Comparison of ENCODE assay signal across 1 cellular context in the genomic region with DNA sequence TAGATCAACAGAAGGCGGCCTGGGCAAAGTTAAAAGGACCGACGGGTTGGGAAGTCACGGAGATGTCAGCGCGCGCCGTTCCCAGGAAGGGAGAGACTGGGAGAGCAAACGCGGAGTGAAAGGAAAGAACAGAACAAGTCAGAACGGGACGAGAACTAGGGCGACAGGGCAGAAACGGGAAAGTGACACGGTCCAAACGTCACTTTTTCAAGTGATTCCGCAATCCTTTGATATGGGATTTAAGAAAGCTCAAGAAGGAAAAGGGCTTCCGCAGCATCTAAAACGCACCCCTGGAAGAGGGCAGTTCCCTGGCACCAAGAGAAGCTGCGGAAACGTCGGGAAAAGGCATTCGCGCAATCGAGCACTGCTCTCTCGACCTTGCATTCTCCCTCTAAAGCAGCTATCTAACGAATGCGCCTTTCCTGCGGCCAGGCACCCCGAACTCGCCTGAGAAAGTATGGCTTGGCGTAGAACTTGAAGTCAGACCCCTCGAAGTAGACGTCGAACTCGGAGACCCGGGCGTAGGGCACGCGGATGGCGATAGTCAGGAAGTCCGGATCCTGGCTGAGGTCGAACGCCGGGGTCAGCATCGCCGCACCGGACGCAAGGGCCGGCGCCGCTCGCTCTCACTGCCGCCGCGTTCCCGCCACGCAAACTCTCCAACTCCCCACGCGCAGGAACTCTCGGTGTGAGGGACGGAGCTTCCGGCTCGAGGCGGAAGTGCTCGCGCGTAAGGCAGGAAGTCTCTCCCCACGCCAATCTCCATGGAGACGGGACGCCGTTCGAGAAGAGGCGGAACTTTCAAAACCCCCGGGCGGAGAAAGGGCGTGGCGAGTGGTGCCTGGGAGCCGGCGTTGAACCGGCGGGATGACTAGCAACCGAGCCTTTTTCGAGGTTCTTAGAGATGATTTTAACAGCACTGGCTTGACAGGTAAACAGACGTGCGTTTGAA.
A peak's percentile ranks its signal among the peaks of the same experiment; 100 is the strongest.
TF ChIP-seq lines count a peak whose summit lies in the region.

A gene (minus strand): TSS at position 695 of the 952 bp plus-strand sequence. CDS start 105 bp downstream, at position 590.

TF ChIP-seq in WTC11, 78 proteins besides CTCF, POLR2A, EP300 and RAD21 (continued from another document):
- TF ChIP-seq, protein P1, sequence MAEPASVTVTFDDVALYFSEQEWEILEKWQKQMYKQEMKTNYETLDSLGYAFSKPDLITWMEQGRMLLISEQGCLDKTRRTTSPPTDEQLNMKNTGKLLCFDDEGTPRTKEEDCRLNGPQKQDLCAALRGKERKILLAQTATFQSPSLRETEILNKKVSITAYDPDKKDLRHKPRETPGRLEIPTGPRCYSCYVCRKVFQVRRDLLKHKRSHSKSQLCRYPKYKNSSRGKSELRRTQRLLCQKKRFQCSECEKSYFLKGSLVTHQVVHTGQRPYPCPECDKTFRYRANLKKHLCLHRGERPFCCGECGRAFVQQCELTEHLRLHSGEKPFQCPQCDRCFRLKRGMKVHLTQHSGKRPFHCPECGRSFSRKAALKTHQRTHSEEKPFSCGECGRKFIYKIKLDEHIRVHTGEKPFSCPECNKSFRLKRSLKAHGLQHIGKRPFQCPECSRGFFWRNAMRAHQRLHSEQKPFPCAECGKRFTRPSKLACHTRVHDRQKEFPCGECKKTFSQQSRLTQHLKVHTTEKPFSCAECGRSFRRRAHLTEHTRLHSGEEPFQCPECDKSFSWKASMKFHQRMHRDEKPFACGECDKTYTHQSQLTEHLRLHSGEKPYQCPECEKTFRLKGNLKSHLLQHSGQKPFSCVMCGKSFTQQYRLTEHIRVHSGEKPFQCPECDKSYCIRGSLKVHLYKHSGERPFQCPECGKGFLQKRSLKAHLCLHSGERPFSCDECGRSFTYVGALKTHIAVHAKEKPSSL (CRISPR knock-in tag; conservative IDR thresholded peaks at IDR 0.05), result no peak
- TF ChIP-seq FOXK1 (CRISPR knock-in tag; IDR thresholded peaks at IDR 0.05) (peak; percentile 49), OVOL2 (CRISPR knock-in tag; IDR thresholded peaks at IDR 0.05; ENCODE audit: borderline replicate concordance) (no peak), TP53 (CRISPR knock-in tag; IDR thresholded peaks at IDR 0.05) (peak; percentile 90), NFYB (CRISPR knock-in tag; conservative IDR thresholded peaks at IDR 0.05; ENCODE audit: low read depth) (0 out of 2 replicates have a peak, but pooled peaks have one; percentile 22), CREB1 (CRISPR knock-in tag; IDR thresholded peaks at IDR 0.05) (peak; percentile 78), SP1 (CRISPR knock-in tag; conservative IDR thresholded peaks at IDR 0.05) (peak; percentile 60), KAT7 (CRISPR knock-in tag; IDR thresholded peaks at IDR 0.05; ENCODE audit: borderline replicate concordance) (0 out of 2 replicates have a peak, but pooled peaks have one; percentile 70), EMX1 (CRISPR knock-in tag; IDR thresholded peaks at IDR 0.05) (no peak), ZNF423 (CRISPR knock-in tag; IDR thresholded peaks at IDR 0.05) (no peak), TEAD1 (CRISPR knock-in tag; IDR thresholded peaks at IDR 0.05) (peak; percentile 74; the same call in 1 of the 2 replicates)
- TF ChIP-seq, protein P2, sequence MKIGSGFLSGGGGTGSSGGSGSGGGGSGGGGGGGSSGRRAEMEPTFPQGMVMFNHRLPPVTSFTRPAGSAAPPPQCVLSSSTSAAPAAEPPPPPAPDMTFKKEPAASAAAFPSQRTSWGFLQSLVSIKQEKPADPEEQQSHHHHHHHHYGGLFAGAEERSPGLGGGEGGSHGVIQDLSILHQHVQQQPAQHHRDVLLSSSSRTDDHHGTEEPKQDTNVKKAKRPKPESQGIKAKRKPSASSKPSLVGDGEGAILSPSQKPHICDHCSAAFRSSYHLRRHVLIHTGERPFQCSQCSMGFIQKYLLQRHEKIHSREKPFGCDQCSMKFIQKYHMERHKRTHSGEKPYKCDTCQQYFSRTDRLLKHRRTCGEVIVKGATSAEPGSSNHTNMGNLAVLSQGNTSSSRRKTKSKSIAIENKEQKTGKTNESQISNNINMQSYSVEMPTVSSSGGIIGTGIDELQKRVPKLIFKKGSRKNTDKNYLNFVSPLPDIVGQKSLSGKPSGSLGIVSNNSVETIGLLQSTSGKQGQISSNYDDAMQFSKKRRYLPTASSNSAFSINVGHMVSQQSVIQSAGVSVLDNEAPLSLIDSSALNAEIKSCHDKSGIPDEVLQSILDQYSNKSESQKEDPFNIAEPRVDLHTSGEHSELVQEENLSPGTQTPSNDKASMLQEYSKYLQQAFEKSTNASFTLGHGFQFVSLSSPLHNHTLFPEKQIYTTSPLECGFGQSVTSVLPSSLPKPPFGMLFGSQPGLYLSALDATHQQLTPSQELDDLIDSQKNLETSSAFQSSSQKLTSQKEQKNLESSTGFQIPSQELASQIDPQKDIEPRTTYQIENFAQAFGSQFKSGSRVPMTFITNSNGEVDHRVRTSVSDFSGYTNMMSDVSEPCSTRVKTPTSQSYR (CRISPR knock-in tag; IDR thresholded peaks at IDR 0.05), result 0 out of 2 replicates have a peak, but pooled peaks have one; percentile 47
- TF ChIP-seq, protein P3, sequence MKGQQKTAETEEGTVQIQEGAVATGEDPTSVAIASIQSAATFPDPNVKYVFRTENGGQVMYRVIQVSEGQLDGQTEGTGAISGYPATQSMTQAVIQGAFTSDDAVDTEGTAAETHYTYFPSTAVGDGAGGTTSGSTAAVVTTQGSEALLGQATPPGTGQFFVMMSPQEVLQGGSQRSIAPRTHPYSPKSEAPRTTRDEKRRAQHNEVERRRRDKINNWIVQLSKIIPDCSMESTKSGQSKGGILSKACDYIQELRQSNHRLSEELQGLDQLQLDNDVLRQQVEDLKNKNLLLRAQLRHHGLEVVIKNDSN (CRISPR knock-in tag; IDR thresholded peaks at IDR 0.05), result 0 out of 2 replicates have a peak, but pooled peaks have one; percentile 41
- TF ChIP-seq, protein P4, sequence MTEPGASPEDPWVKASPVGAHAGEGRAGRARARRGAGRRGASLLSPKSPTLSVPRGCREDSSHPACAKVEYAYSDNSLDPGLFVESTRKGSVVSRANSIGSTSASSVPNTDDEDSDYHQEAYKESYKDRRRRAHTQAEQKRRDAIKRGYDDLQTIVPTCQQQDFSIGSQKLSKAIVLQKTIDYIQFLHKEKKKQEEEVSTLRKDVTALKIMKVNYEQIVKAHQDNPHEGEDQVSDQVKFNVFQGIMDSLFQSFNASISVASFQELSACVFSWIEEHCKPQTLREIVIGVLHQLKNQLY (CRISPR knock-in tag; IDR thresholded peaks at IDR 0.05), result no peak
- TF ChIP-seq, protein P5, sequence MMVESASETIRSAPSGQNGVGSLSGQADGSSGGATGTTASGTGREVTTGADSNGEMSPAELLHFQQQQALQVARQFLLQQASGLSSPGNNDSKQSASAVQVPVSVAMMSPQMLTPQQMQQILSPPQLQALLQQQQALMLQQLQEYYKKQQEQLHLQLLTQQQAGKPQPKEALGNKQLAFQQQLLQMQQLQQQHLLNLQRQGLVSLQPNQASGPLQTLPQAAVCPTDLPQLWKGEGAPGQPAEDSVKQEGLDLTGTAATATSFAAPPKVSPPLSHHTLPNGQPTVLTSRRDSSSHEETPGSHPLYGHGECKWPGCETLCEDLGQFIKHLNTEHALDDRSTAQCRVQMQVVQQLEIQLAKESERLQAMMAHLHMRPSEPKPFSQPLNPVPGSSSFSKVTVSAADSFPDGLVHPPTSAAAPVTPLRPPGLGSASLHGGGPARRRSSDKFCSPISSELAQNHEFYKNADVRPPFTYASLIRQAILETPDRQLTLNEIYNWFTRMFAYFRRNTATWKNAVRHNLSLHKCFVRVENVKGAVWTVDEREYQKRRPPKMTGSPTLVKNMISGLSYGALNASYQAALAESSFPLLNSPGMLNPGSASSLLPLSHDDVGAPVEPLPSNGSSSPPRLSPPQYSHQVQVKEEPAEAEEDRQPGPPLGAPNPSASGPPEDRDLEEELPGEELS (CRISPR knock-in tag; IDR thresholded peaks at IDR 0.05), result peak; percentile 78
- TF ChIP-seq, protein P6, sequence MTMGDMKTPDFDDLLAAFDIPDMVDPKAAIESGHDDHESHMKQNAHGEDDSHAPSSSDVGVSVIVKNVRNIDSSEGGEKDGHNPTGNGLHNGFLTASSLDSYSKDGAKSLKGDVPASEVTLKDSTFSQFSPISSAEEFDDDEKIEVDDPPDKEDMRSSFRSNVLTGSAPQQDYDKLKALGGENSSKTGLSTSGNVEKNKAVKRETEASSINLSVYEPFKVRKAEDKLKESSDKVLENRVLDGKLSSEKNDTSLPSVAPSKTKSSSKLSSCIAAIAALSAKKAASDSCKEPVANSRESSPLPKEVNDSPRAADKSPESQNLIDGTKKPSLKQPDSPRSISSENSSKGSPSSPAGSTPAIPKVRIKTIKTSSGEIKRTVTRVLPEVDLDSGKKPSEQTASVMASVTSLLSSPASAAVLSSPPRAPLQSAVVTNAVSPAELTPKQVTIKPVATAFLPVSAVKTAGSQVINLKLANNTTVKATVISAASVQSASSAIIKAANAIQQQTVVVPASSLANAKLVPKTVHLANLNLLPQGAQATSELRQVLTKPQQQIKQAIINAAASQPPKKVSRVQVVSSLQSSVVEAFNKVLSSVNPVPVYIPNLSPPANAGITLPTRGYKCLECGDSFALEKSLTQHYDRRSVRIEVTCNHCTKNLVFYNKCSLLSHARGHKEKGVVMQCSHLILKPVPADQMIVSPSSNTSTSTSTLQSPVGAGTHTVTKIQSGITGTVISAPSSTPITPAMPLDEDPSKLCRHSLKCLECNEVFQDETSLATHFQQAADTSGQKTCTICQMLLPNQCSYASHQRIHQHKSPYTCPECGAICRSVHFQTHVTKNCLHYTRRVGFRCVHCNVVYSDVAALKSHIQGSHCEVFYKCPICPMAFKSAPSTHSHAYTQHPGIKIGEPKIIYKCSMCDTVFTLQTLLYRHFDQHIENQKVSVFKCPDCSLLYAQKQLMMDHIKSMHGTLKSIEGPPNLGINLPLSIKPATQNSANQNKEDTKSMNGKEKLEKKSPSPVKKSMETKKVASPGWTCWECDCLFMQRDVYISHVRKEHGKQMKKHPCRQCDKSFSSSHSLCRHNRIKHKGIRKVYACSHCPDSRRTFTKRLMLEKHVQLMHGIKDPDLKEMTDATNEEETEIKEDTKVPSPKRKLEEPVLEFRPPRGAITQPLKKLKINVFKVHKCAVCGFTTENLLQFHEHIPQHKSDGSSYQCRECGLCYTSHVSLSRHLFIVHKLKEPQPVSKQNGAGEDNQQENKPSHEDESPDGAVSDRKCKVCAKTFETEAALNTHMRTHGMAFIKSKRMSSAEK (CRISPR knock-in tag; IDR thresholded peaks at IDR 0.05; ENCODE audit: borderline replicate concordance), result 0 out of 2 replicates have a peak, but pooled peaks have one; percentile 34
- TF ChIP-seq, protein P7, sequence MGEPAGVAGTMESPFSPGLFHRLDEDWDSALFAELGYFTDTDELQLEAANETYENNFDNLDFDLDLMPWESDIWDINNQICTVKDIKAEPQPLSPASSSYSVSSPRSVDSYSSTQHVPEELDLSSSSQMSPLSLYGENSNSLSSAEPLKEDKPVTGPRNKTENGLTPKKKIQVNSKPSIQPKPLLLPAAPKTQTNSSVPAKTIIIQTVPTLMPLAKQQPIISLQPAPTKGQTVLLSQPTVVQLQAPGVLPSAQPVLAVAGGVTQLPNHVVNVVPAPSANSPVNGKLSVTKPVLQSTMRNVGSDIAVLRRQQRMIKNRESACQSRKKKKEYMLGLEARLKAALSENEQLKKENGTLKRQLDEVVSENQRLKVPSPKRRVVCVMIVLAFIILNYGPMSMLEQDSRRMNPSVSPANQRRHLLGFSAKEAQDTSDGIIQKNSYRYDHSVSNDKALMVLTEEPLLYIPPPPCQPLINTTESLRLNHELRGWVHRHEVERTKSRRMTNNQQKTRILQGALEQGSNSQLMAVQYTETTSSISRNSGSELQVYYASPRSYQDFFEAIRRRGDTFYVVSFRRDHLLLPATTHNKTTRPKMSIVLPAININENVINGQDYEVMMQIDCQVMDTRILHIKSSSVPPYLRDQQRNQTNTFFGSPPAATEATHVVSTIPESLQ (CRISPR knock-in tag; IDR thresholded peaks at IDR 0.05), result no peak
- TF ChIP-seq, protein P8, sequence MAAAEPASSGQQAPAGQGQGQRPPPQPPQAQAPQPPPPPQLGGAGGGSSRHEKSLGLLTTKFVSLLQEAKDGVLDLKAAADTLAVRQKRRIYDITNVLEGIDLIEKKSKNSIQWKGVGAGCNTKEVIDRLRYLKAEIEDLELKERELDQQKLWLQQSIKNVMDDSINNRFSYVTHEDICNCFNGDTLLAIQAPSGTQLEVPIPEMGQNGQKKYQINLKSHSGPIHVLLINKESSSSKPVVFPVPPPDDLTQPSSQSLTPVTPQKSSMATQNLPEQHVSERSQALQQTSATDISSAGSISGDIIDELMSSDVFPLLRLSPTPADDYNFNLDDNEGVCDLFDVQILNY (CRISPR knock-in tag; IDR thresholded peaks at IDR 0.05), result 0 out of 2 replicates have a peak, but pooled peaks have one; percentile 41
